ENCODE assay signal across 17 cellular contexts in genomic region chr7:103094102-103094501, GRCh38. TPM values are rescaled to one million over a fixed set of nuclear protein-coding genes. Genes with fewer than 3 reads are reported as not detected.
DNase-seq lines count a peak whose midpoint lies in the region; ATAC-seq, FAIRE-seq and TF ChIP-seq lines count a peak whose summit lies in the region.
"Had no signal": no experiment of that assay in that cellular context is flagged by ENCODE, and none has a peak within 500 bp of the region (broad histone marks: within the 10 kb centered on the region; RNA-seq: fewer than 3 reads in every experiment).

No MANE protein-coding gene starts in this region.

- H3K9me3 ChIP-seq in RWPE2 (ENCODE audit: severe bottlenecking) = no peaks in the 10 kb centered on the region
- H3K9me3 ChIP-seq: right atrium auricular region had no signal

- no peaks in the 10 kb centered on the region for H3K4me1 ChIP-seq in RWPE2 (ENCODE audit: insufficient read depth, poor library complexity, severe bottlenecking)
- H3K4me1 ChIP-seq: right atrium auricular region had no signal

- CTCF ChIA-PET in GM10248 (lab: Yijun Ruan, JAX) = no interaction called here

- no peak overlapping the region for H3K27ac ChIP-seq in RWPE2 (ENCODE audit: poor library complexity, severe bottlenecking)
- H3K27ac ChIP-seq: right atrium auricular region had no signal

- H3K36me3 ChIP-seq in RWPE2 (ENCODE audit: low read depth) = peaks cover 58% of the 10 kb centered on the region

- ATAC-seq in RWPE2 (ENCODE audit: low read depth) = no peak
- no peak for ATAC-seq in GM21515 (IDR thresholded peaks at IDR 0.05; ENCODE audit: unreplicated experiment)
- ATAC-seq: activated CD4-positive, alpha-beta T cell treated with anti-CD3 and anti-CD28 coated beads for 36 hours; CD8-positive, alpha-beta T cell; naive thymus-derived CD8-positive, alpha-beta T cell had no signal

- DNase-seq in RWPE2 (ENCODE audit: low spot score) (no peak), fibroblast of the aortic adventitia (ENCODE audit: low read depth) (peak; percentile 22), pons (ENCODE audit: low spot score) (peak; percentile 71), DMS 273 treated with DMSO at 0.1 percent for 48 hours (lab: John Stamatoyannopoulos, UW) (no peak), GM10248 (ENCODE audit: extremely low spot score) (no peak)
- no peak for DNase-seq in stimulated activated naive CD4-positive, alpha-beta T cell (lab: John Stamatoyannopoulos, UW)
- DNase-seq: activated CD4-positive, alpha-beta T cell treated with anti-CD3 and anti-CD28 coated beads for 36 hours; activated T-cell treated with anti-CD3 and anti-CD28 coated beads, Interleukin-2, amount 50 U/mL, for 24 hours; amniotic stem cell; CD8-positive, alpha-beta T cell; KG1; naive thymus-derived CD8-positive, alpha-beta T cell; SW 1271 had no signal

- H3K4me3 ChIP-seq in RWPE2 (ENCODE audit: severe bottlenecking) = no peak overlapping the region
- no peak overlapping the region for H3K4me3 ChIP-seq in fibroblast of the aortic adventitia (ENCODE audit: low read depth, low read length)
- H3K4me3 ChIP-seq: right atrium auricular region had no signal

- POLR2A ChIA-PET in GM10248 (lab: Yijun Ruan, JAX) = no interaction called here

- FAIRE-seq in G401.6 (lab: Jason Lieb, UNC) = peak; percentile 6
- FAIRE-seq: keratinocyte had no signal

- TF ChIP-seq CTCF in RWPE2 (IDR thresholded peaks at IDR 0.05; ENCODE audit: poor library complexity, severe bottlenecking) (peak; percentile 24), fibroblast of the aortic adventitia (IDR thresholded peaks at IDR 0.05; ENCODE audit: insufficient read depth, low read length) (no peak), GM10248 (IDR thresholded peaks at IDR 0.05; ENCODE audit: control extremely low read depth, extremely low read depth, low read depth, missing control alignments) (no peak)

- no peaks in the 10 kb centered on the region for H3K27me3 ChIP-seq in RWPE2 (ENCODE audit: insufficient read depth, poor library complexity, severe bottlenecking)
- H3K27me3 ChIP-seq: right atrium auricular region had no signal

RNA-seq across cellular contexts. Expression of gene ARMC10, which starts 19.2 kb away (rescaled TPM):
- 23.4 and 41.2 TPM in 2 replicates for total RNA-seq in fibroblast of the aortic adventitia (ENCODE audit: low replicate concordance)

RNA-seq across cellular contexts. Expression of gene FBXL13, which starts 19.5 kb away (rescaled TPM):
- total RNA-seq in fibroblast of the aortic adventitia (ENCODE audit: low replicate concordance) = 2.9 and 3.4 TPM in 2 replicates

RNA-seq across cellular contexts. Expression of gene NAPEPLD, which starts 54.8 kb away (rescaled TPM):
- total RNA-seq in fibroblast of the aortic adventitia (ENCODE audit: low replicate concordance) = 33.9 and 39.3 TPM in 2 replicates

Comparison
In these comparisons a context has a peak if more than half of its experiments do, and no peak if none do; other contexts are left out.
1. DNase-seq: peak in fibroblast of the aortic adventitia (single experiment) and pons (single experiment); none in RWPE2 (single experiment), stimulated activated naive CD4-positive, alpha-beta T cell (0 of 6), DMS 273 treated with DMSO at 0.1 percent for 48 hours (single experiment) and GM10248 (single experiment).